Comparison of ENCODE assay signal across 13 cellular contexts in the genomic region with DNA sequence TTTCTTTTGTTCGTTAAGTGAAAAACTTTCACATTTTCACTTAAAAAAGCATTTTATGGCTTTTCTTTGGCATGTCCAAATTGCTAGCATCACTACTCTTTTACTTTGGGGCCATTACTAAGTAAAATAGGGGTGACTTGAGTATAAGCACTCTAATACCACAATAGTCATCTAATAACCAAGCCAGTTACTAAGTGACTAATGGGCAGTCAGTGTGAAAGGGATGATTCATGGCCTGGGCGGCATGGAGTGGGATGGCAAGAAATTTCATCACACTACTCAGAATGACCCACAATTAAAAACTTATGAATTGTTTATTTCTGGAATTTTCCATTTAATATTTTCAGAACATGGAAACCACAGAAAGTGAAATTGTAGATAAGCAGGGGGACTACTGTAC.
DNase-seq lines count a peak whose midpoint lies in the region; ATAC-seq lines count a peak whose summit lies in the region.
"Had no signal": no experiment of that assay in that cellular context is flagged by ENCODE, and none has a peak within 500 bp of the region (broad histone marks: within the 10 kb centered on the region; RNA-seq: fewer than 3 reads in every experiment).

No MANE protein-coding gene starts in this region.

- DNase-seq in Caki2 (ENCODE audit: low read depth), result peak; percentile 60
- peak; percentile 1 for DNase-seq in NCI-H460 (ENCODE audit: extremely low read depth, low read depth)
- peak; percentile 10 for DNase-seq in fibroblast of the conjunctiva (ENCODE audit: low read depth)
- DNase-seq in DMS53 treated with DMSO at 0.1 percent for 48 hours (lab: John Stamatoyannopoulos, UW; ENCODE audit: unreplicated experiment), result no peak
- no peak for DNase-seq in NCI-H524 (lab: John Stamatoyannopoulos, UW)
- DNase-seq in SIG-M5 (lab: John Stamatoyannopoulos, UW), result no peak
- DNase-seq: activated T-cell treated with anti-CD3 and anti-CD28 coated beads, Interleukin-2, amount 50 U/mL, for 1 hour; endodermal cell; NCI-H1417; stimulated activated CD4-positive, alpha-beta T cell treated with anti-CD3 and anti-CD28 coated beads, Interleukin-2, amount 100 ng/mL, for 48 hours had no signal

- in situ Hi-C loops in Caki2 (cut with HindIII; ENCODE audit: low pct_unique_long_range_greater_than_20kb, low sequenced_read_pairs), result no loop called here

- ATAC-seq in GM21717 (IDR thresholded peaks at IDR 0.05; ENCODE audit: unreplicated experiment) (peak; percentile 66), HG02970 (IDR thresholded peaks at IDR 0.05; ENCODE audit: low FRiP score, unreplicated experiment) (no peak)
- ATAC-seq: HepG2 had no signal

Comparison
In these comparisons a context has a peak if more than half of its experiments do, and no peak if none do; other contexts are left out.
1. DNase-seq: peak in Caki2 (single experiment), NCI-H460 (single experiment) and fibroblast of the conjunctiva (single experiment); none in DMS53 treated with DMSO at 0.1 percent for 48 hours (single experiment), NCI-H524 (0 of 2) and SIG-M5 (single experiment).